In genomic region chr5:69364414-69364813, GRCh38 we compare ENCODE assay signal across 8 cellular contexts. TPM values are rescaled to one million over a fixed set of nuclear protein-coding genes. Genes with fewer than 3 reads are reported as not detected.
DNase-seq lines count a peak whose midpoint lies in the region; ATAC-seq and TF ChIP-seq lines count a peak whose summit lies in the region.

No MANE protein-coding gene starts in this region.

- H3K27ac ChIP-seq in cardiac muscle cell, result no peak overlapping the region
- no peak overlapping the region for H3K27ac ChIP-seq in MM.1S (ENCODE audit: low read length)
- no peak overlapping the region for H3K27ac ChIP-seq in thoracic aorta

- ATAC-seq in Right ventricle myocardium inferior (no peak), thoracic aorta (ENCODE audit: insufficient number of reproducible peaks, low FRiP score, low read depth) (no peak)

- peak; percentile 27 for TF ChIP-seq CTCF in cardiac muscle cell (IDR thresholded peaks at IDR 0.05; ENCODE audit: low read depth, low read length)
- TF ChIP-seq CTCF in MM.1S (IDR thresholded peaks at IDR 0.05; ENCODE audit: low read length), result peak; percentile 40
- TF ChIP-seq CTCF in choroid plexus epithelial cell (conservative IDR thresholded peaks at IDR 0.05; ENCODE audit: low read depth, low read length), result peak; percentile 49
- TF ChIP-seq CTCF in thoracic aorta (IDR thresholded peaks at IDR 0.05), result peak; percentile 24

- H3K4me3 ChIP-seq in cardiac muscle cell, result no peak overlapping the region
- H3K4me3 ChIP-seq in MM.1S (ENCODE audit: low read length), result no peak overlapping the region
- H3K4me3 ChIP-seq in choroid plexus epithelial cell (ENCODE audit: low read depth, low read length), result no peak overlapping the region
- H3K4me3 ChIP-seq in thoracic aorta, result no peak overlapping the region

- no peak overlapping the region for H3K9ac ChIP-seq in MM.1S (ENCODE audit: low read length)

- H3K4me2 ChIP-seq in MM.1S (ENCODE audit: low read depth, low read length), result no peak overlapping the region

- H4K20me1 ChIP-seq in MM.1S (ENCODE audit: insufficient read depth, low read length), result no peaks in the 10 kb centered on the region

- intact Hi-C loops in Right ventricle myocardium inferior (cut with DNase I), result no loop called here

- H3K9me3 ChIP-seq in cardiac muscle cell (ENCODE audit: low read depth) (no peaks in the 10 kb centered on the region), MM.1S (replicated peaks; ENCODE audit: insufficient read depth, low read length) (no peaks in the 10 kb centered on the region), thoracic aorta (no peaks in the 10 kb centered on the region)

- no peaks in the 10 kb centered on the region for H3K9me2 ChIP-seq in MM.1S (replicated peaks; ENCODE audit: insufficient read depth, low read length)

- DNase-seq in cardiac muscle cell (ENCODE audit: low read depth in 1 of 2, low spot score in 1 of 2), result peak in 1 of 2 donors; percentile 20
- DNase-seq in Right ventricle myocardium inferior (ENCODE audit: missing footprints), result no peak
- DNase-seq in MM.1S, result no peak
- DNase-seq in choroid plexus epithelial cell (ENCODE audit: low read depth), result peak; percentile 54
- no peak for DNase-seq in thoracic aorta (ENCODE audit: low spot score)
- no peak for DNase-seq in activated T-cell treated with anti-CD3 and anti-CD28 coated beads, Interleukin-2, amount 50 U/mL, for 48 hours
- no peak for DNase-seq in activated T-cell treated with anti-CD3 and anti-CD28 coated beads, Interleukin-2, amount 50 U/mL, for 1 hour
- DNase-seq in SHP77 treated with DMSO at 0.1 percent for 48 hours (lab: John Stamatoyannopoulos, UW), result no peak

- H2AFZ ChIP-seq in MM.1S (ENCODE audit: low read length), result no peak overlapping the region

- H3K36me3 ChIP-seq in cardiac muscle cell, result peaks cover 11% of the 10 kb centered on the region
- no peaks in the 10 kb centered on the region; the same call in 1 of the 2 replicates for H3K36me3 ChIP-seq in MM.1S (replicated peaks; ENCODE audit: insufficient read depth, low read length)
- peaks cover 11% of the 10 kb centered on the region for H3K36me3 ChIP-seq in thoracic aorta

- peaks cover 12% of the 10 kb centered on the region for H3K4me1 ChIP-seq in cardiac muscle cell (ENCODE audit: low read depth)
- H3K4me1 ChIP-seq in MM.1S (ENCODE audit: low read length), result peaks cover 10% of the 10 kb centered on the region; the same call in 1 of the 2 replicates
- peaks cover 11 to 12% of the 10 kb centered on the region in 2 donors for H3K4me1 ChIP-seq in thoracic aorta (ENCODE audit: control insufficient read depth in 1 of 2, low read depth in 2 of 2)

- no peaks in the 10 kb centered on the region for H3F3A ChIP-seq in MM.1S (ENCODE audit: insufficient read depth, low read length)

- no peaks in the 10 kb centered on the region for H3K27me3 ChIP-seq in cardiac muscle cell
- no peaks in the 10 kb centered on the region for H3K27me3 ChIP-seq in MM.1S (replicated peaks; ENCODE audit: insufficient read depth, low read length)
- no peaks in the 10 kb centered on the region for H3K27me3 ChIP-seq in thoracic aorta (replicated peaks; ENCODE audit: insufficient read depth)

- H3K79me2 ChIP-seq in MM.1S (ENCODE audit: low read length), result peaks cover 88% of the 10 kb centered on the region

RNA-seq across cellular contexts. Expression of gene AK6, which starts 4.9 kb away (rescaled TPM):
- 13.4 and 22.5 TPM in 2 replicates for total RNA-seq in cardiac muscle cell
- 69.7 and 70.6 TPM in 2 replicates for polyA plus RNA-seq in cardiac muscle cell
- 47.5 TPM for total RNA-seq in Right ventricle myocardium inferior
- 10 to 100 TPM in 1 of 2 donors, 1 to 10 TPM in 1; 9.1 to 36.8 TPM for total RNA-seq in thoracic aorta

RNA-seq across cellular contexts. Expression of gene TAF9, which starts 4.9 kb away (rescaled TPM):
- 65.6 and 80.4 TPM in 2 replicates for total RNA-seq in cardiac muscle cell
- polyA plus RNA-seq in cardiac muscle cell, result 104 and 110 TPM in 2 replicates
- 31.6 TPM for total RNA-seq in Right ventricle myocardium inferior
- total RNA-seq in thoracic aorta, result 10 to 100 TPM in 1 of 2 donors, 1 to 10 TPM in 1; 7.9 to 40.8 TPM

RNA-seq across cellular contexts. Expression of gene RAD17, which starts 5.2 kb away (rescaled TPM):
- 18.8 and 26.0 TPM in 2 replicates for total RNA-seq in cardiac muscle cell
- 29.0 and 34.1 TPM in 2 replicates for polyA plus RNA-seq in cardiac muscle cell
- 19.5 TPM for total RNA-seq in Right ventricle myocardium inferior
- 10 to 100 TPM; 19.4 to 23.9 TPM for total RNA-seq in thoracic aorta

RNA-seq across cellular contexts. Expression of gene CCDC125, which starts 31.8 kb away (rescaled TPM):
- 0.81 and 4.4 TPM in 2 replicates for total RNA-seq in cardiac muscle cell
- polyA plus RNA-seq in cardiac muscle cell, result 0.65 and 1.9 TPM in 2 replicates
- total RNA-seq in Right ventricle myocardium inferior, result 3.7 TPM
- 1 to 10 TPM; 6.1 to 9.6 TPM for total RNA-seq in thoracic aorta

RNA-seq across cellular contexts. Expression of gene MARVELD2, which starts 50.5 kb away (rescaled TPM):
- 3.7 and 4.9 TPM in 2 replicates for total RNA-seq in cardiac muscle cell
- polyA plus RNA-seq in cardiac muscle cell, result 4.9 TPM in 2 replicates
- 1.5 TPM for total RNA-seq in Right ventricle myocardium inferior
- total RNA-seq in thoracic aorta, result 1 to 10 TPM in 1 of 2 donors, under 1 TPM in 1; 0.81 to 2.4 TPM
